23 cellular contexts compared by ENCODE assay signal in genomic region chr7:124480074-124480820, GRCh38.
"Had no signal": no experiment of that assay in that cellular context is flagged by ENCODE, and none has a peak within 500 bp of the region (broad histone marks: within the 10 kb centered on the region; RNA-seq: fewer than 3 reads in every experiment).

No MANE protein-coding gene starts in this region.

- ATAC-seq: effector memory CD8-positive, alpha-beta T cell; gastroesophageal sphincter; left colon; left ventricle myocardium superior; naive thymus-derived CD4-positive, alpha-beta T cell; stimulated activated naive B cell treated with anti-CD40 and anti-IgM and Interleukin-4, amounts not matched to agents 10 μg/mL and 1 μg/mL and 100 μg/mL, for 72 hours; stimulated activated naive CD8-positive, alpha-beta T cell treated with anti-CD3 and anti-CD28 coated beads, Interleukin-15, amount 100 ng/mL, for 72 hours had no signal

- H3K27me3 ChIP-seq: esophagus muscularis mucosa, gastroesophageal sphincter, hepatocyte, neutrophil, right atrium auricular region, sigmoid colon had no signal

- H3K4me1 ChIP-seq: esophagus muscularis mucosa, gastroesophageal sphincter, right atrium auricular region, sigmoid colon had no signal

- H3K9me3 Mint-ChIP-seq: nephron progenitor cell had no signal

- H3K36me3 Mint-ChIP-seq: naive thymus-derived CD4-positive, alpha-beta T cell; stimulated activated naive B cell treated with anti-CD40 and anti-IgM and Interleukin-4, amounts not matched to agents 10 μg/mL and 1 μg/mL and 100 μg/mL, for 72 hours had no signal

- H3K27ac Mint-ChIP-seq: dendritic cell treated with granulocyte-macrophage colony-stimulating factor and Interleukin-4, amounts not matched to agents 40 ng/mL and 50 ng/mL, for 4 days; effector memory CD8-positive, alpha-beta T cell; naive thymus-derived CD4-positive, alpha-beta T cell; nephron progenitor cell; stimulated activated naive B cell treated with anti-CD40 and anti-IgM and Interleukin-4, amounts not matched to agents 10 μg/mL and 1 μg/mL and 100 μg/mL, for 72 hours; stimulated activated naive CD8-positive, alpha-beta T cell treated with anti-CD3 and anti-CD28 coated beads, Interleukin-15, amount 100 ng/mL, for 72 hours had no signal

- H3K4me3 ChIP-seq: esophagus muscularis mucosa, gastroesophageal sphincter, hepatocyte, lung, right atrium auricular region, sigmoid colon, skin epidermis had no signal

- DNase-seq: effector memory CD8-positive, alpha-beta T cell; foreskin fibroblast; head of caudate nucleus; left colon; left ventricle myocardium superior; mesenchymal stem cell; naive thymus-derived CD4-positive, alpha-beta T cell; nephron progenitor cell; sigmoid colon; stimulated activated CD4-positive, alpha-beta T cell treated with anti-CD3 and anti-CD28 coated beads, Interleukin-2, amount 100 ng/mL, for 24 hours; stimulated activated CD4-positive, alpha-beta T cell treated with anti-CD3 and anti-CD28 coated beads, Interleukin-4, amount 100 ng/mL, for 4 hours; stimulated activated naive B cell treated with anti-CD40 and anti-IgM and Interleukin-4, amounts not matched to agents 10 μg/mL and 1 μg/mL and 100 μg/mL, for 72 hours; stimulated activated naive CD8-positive, alpha-beta T cell treated with anti-CD3 and anti-CD28 coated beads, Interleukin-15, amount 100 ng/mL, for 72 hours; trophoblast cell had no signal

- H3K27ac ChIP-seq: epithelial cell of prostate, esophagus muscularis mucosa, gastroesophageal sphincter, hepatocyte, neutrophil, right atrium auricular region, sigmoid colon, skin epidermis had no signal

- H3K9me3 ChIP-seq: esophagus muscularis mucosa, gastroesophageal sphincter, neutrophil, right atrium auricular region, sigmoid colon had no signal

- H3K27me3 Mint-ChIP-seq: dendritic cell treated with granulocyte-macrophage colony-stimulating factor and Interleukin-4, amounts not matched to agents 40 ng/mL and 50 ng/mL, for 4 days; effector memory CD8-positive, alpha-beta T cell; naive thymus-derived CD4-positive, alpha-beta T cell; stimulated activated naive B cell treated with anti-CD40 and anti-IgM and Interleukin-4, amounts not matched to agents 10 μg/mL and 1 μg/mL and 100 μg/mL, for 72 hours; stimulated activated naive CD8-positive, alpha-beta T cell treated with anti-CD3 and anti-CD28 coated beads, Interleukin-15, amount 100 ng/mL, for 72 hours had no signal

- H3K4me3 Mint-ChIP-seq: dendritic cell treated with granulocyte-macrophage colony-stimulating factor and Interleukin-4, amounts not matched to agents 40 ng/mL and 50 ng/mL, for 4 days; effector memory CD8-positive, alpha-beta T cell; naive thymus-derived CD4-positive, alpha-beta T cell; nephron progenitor cell; stimulated activated naive B cell treated with anti-CD40 and anti-IgM and Interleukin-4, amounts not matched to agents 10 μg/mL and 1 μg/mL and 100 μg/mL, for 72 hours; stimulated activated naive CD8-positive, alpha-beta T cell treated with anti-CD3 and anti-CD28 coated beads, Interleukin-15, amount 100 ng/mL, for 72 hours had no signal

- H3K4me1 Mint-ChIP-seq: naive thymus-derived CD4-positive, alpha-beta T cell; nephron progenitor cell; stimulated activated naive B cell treated with anti-CD40 and anti-IgM and Interleukin-4, amounts not matched to agents 10 μg/mL and 1 μg/mL and 100 μg/mL, for 72 hours; stimulated activated naive CD8-positive, alpha-beta T cell treated with anti-CD3 and anti-CD28 coated beads, Interleukin-15, amount 100 ng/mL, for 72 hours had no signal

- H3K36me3 ChIP-seq: esophagus muscularis mucosa, gastroesophageal sphincter, neutrophil, right atrium auricular region, sigmoid colon had no signal
